In the genomic region with DNA sequence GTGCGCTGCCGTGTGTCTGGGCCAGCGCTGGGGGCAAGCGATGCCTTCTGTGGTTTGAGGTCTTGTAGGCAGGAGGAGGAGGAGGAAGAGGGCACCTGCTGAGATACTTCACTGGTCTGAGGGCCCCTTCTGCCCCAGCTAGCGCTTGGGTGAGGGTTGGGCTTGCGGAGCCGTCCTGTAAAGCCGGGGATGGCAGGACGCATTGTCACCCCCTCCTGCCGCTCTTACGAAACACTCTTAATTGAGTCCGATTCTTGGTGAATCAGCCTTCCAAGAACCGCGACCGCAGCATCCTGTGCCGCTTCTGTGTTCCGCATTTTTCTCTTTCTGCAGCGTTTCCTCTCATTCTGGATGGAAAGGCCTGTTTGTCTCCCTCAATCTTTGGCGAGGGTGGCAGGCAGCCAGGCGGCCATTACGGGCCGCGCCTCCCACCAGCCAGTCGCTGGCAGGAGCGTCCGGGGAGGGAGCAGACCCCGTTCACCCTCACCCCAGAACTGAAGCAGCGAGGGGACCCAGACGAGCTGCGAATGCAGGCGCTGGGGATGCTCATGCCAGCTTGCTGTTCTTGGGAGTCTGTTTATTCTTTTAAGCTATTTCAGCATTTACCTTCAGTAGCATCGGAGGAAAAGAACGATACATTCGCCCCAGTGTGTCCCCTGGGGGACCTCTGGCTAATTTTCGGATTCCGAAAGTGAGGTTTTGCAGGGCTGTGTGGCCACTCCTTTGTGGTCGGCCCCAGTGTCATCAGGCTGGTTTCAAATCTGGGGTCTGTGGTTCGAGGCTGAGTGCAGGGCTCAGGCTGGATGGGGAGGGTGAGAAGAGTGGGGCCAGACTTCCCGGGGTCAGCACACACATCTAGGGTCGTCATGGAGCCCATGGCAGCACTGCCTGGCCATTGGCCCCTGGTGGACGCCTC, we compare ENCODE assay signal across 8 cellular contexts.
DNase-seq lines count a peak whose midpoint lies in the region; ATAC-seq and TF ChIP-seq lines count a peak whose summit lies in the region.

No MANE protein-coding gene starts in this region.

- H3K4me3 ChIP-seq in upper lobe of right lung = peak overlapping the region; percentile 37

- no peaks in the 10 kb centered on the region for H3K9me3 Mint-ChIP-seq in activated naive CD4-positive, alpha-beta T cell treated with anti-CD3 and anti-CD28 coated beads, Interleukin-2, amount 50 U/mL, for 24 hours
- peaks cover 26% of the 10 kb centered on the region for H3K9me3 Mint-ChIP-seq in glutamatergic neuron (ENCODE audit: unreplicated experiment)

- ATAC-seq in HG02571 (IDR thresholded peaks at IDR 0.05; ENCODE audit: unreplicated experiment) (peak; percentile 47), SK-N-SH treated with all-trans-retinoic acid at 6 μM for 48 hours (peak; percentile 76), upper lobe of right lung (peak; percentile 83)

- peaks cover 92% of the 10 kb centered on the region for H3K4me1 Mint-ChIP-seq in activated naive CD4-positive, alpha-beta T cell treated with anti-CD3 and anti-CD28 coated beads, Interleukin-2, amount 50 U/mL, for 24 hours
- peaks cover 27% of the 10 kb centered on the region for H3K4me1 Mint-ChIP-seq in glutamatergic neuron (ENCODE audit: low read depth, unreplicated experiment)

- H3K4me3 Mint-ChIP-seq in activated naive CD4-positive, alpha-beta T cell treated with anti-CD3 and anti-CD28 coated beads, Interleukin-2, amount 50 U/mL, for 24 hours = peak overlapping the region; percentile 88
- H3K4me3 Mint-ChIP-seq in glutamatergic neuron (ENCODE audit: unreplicated experiment) = peak overlapping the region; percentile 52

- H3K27me3 Mint-ChIP-seq in activated naive CD4-positive, alpha-beta T cell treated with anti-CD3 and anti-CD28 coated beads, Interleukin-2, amount 50 U/mL, for 24 hours = no peaks in the 10 kb centered on the region
- peaks cover 26% of the 10 kb centered on the region for H3K27me3 Mint-ChIP-seq in glutamatergic neuron (ENCODE audit: unreplicated experiment)

- peak overlapping the region; percentile 95 for H3K27ac Mint-ChIP-seq in activated naive CD4-positive, alpha-beta T cell treated with anti-CD3 and anti-CD28 coated beads, Interleukin-2, amount 50 U/mL, for 24 hours
- peak overlapping the region; percentile 59 for H3K27ac Mint-ChIP-seq in glutamatergic neuron (ENCODE audit: unreplicated experiment)

- H3K36me3 ChIP-seq in upper lobe of right lung = no peaks in the 10 kb centered on the region

- H3K27me3 ChIP-seq in upper lobe of right lung = no peaks in the 10 kb centered on the region

- H3K9me3 ChIP-seq in upper lobe of right lung = no peaks in the 10 kb centered on the region

- intact Hi-C loops in upper lobe of right lung (cut with DNase I) = no loop called here

- peaks cover 81% of the 10 kb centered on the region for H3K4me1 ChIP-seq in upper lobe of right lung

- peaks cover 3% of the 10 kb centered on the region for H3K36me3 Mint-ChIP-seq in activated naive CD4-positive, alpha-beta T cell treated with anti-CD3 and anti-CD28 coated beads, Interleukin-2, amount 50 U/mL, for 24 hours
- no peaks in the 10 kb centered on the region for H3K36me3 Mint-ChIP-seq in glutamatergic neuron (ENCODE audit: unreplicated experiment)

- TF ChIP-seq CTCF in glutamatergic neuron (IDR thresholded peaks at IDR 0.05; ENCODE audit: partially characterized antibody, unreplicated experiment) (no peak), upper lobe of right lung (IDR thresholded peaks at IDR 0.05) (no peak)

- peak; percentile 97 for DNase-seq in CMK (ENCODE audit: low read depth)
- no peak for DNase-seq in glutamatergic neuron
- peak; percentile 55 for DNase-seq in putamen (ENCODE audit: low spot score)
- DNase-seq in upper lobe of right lung = peak; percentile 90
- DNase-seq in DMS 273 (lab: John Stamatoyannopoulos, UW; ENCODE audit: unreplicated experiment) = no peak

- peak overlapping the region; percentile 79 for H3K27ac ChIP-seq in upper lobe of right lung

TF ChIP-seq in SK-N-SH treated with all-trans-retinoic acid at 6 μM for 48 hours, 23 proteins besides CTCF, POLR2A, EP300 and RAD21:
- no peak for TF ChIP-seq ZNF70 (CRISPR knock-in tag; IDR thresholded peaks at IDR 0.05)
- TF ChIP-seq POU6F1 (CRISPR knock-in tag; IDR thresholded peaks at IDR 0.05; ENCODE audit: borderline replicate concordance, low read depth) = no peak
- no peak for TF ChIP-seq ZFP30 (CRISPR knock-in tag; IDR thresholded peaks at IDR 0.05)
TF ChIP-seq in SK-N-SH treated with all-trans-retinoic acid at 6 μM for 48 hours: peak in this region for 0.

Comparison
In these comparisons a context has a peak if more than half of its experiments do, and no peak if none do; other contexts are left out.
1. DNase-seq: peak in CMK (single experiment), putamen (single experiment) and upper lobe of right lung (single experiment); none in glutamatergic neuron (single experiment) and DMS 273 (single experiment).
2. Peak in every context shown above with its lines, with median percentiles within 50 percentile points of each other: ATAC-seq.